In the genomic region with DNA sequence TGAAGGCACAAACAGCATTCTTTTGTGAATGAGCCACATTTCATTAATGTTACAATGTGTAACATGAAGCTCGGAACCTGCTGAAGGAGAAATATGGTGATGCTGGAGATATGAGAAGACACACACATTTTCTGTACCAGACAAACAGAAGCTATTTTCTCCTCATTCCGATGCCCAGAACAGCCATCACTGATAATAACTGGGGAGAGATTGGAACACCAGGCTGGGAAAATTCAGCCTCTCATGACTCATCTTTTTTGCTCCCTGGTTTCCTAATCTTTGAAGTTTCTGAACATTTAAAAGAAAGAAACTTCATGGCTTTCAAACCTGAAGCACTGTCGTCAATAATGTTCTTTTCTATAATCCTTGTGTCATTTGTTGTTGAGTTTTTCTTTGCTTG, we compare ENCODE assay signal across 18 cellular contexts.
"Had no signal": no experiment of that assay in that cellular context is flagged by ENCODE, and none has a peak within 500 bp of the region (broad histone marks: within the 10 kb centered on the region; RNA-seq: fewer than 3 reads in every experiment).

No MANE protein-coding gene starts in this region.

- H3K4me3 ChIP-seq: adrenal gland, prostate gland, right atrium auricular region, SK-N-MC, stomach, testis, upper lobe of left lung had no signal

- H3K9me3 ChIP-seq: adrenal gland, prostate gland, right atrium auricular region, stomach, testis, upper lobe of left lung had no signal

- H3K27ac ChIP-seq: adrenal gland, prostate gland, right atrium auricular region, SK-N-MC, stomach, testis, upper lobe of left lung, VCaP had no signal

- H3K36me3 ChIP-seq: adrenal gland, prostate gland, right atrium auricular region, stomach, upper lobe of left lung had no signal

- H3K4me1 ChIP-seq: adrenal gland, prostate gland, right atrium auricular region, testis, upper lobe of left lung had no signal

- ATAC-seq: activated T-cell treated with anti-CD3 and anti-CD28 coated beads, Interleukin-2, amount 50 U/mL, for 72 hours; esophagus mucosa had no signal

- DNase-seq: activated CD4-positive, CD25-positive, alpha-beta regulatory T cell treated with anti-CD3 and anti-CD28 coated beads, Interleukin-2, amount 50 U/mL, for 72 hours; activated effector memory CD4-positive, alpha-beta T cell treated with anti-CD3 and anti-CD28 coated beads, Interleukin-2, amount 50 U/mL, for 16 hours; activated T-cell treated with anti-CD3 and anti-CD28 coated beads, Interleukin-2, amount 50 U/mL, for 72 hours; adrenal gland; effector CD4-positive, alpha-beta T cell; left cardiac atrium; midbrain; stimulated activated CD4-positive, alpha-beta T cell treated with anti-CD3 and anti-CD28 coated beads, Interleukin-2, amount 100 ng/mL, for 48 hours; stomach; T-helper 1 cell; T1000; testis; upper lobe of left lung had no signal

- H3K27me3 ChIP-seq: adrenal gland, right atrium auricular region, stomach, testis, upper lobe of left lung had no signal
